ENCODE assay signal across 10 cellular contexts in genomic region chr17:15247891-15248529, GRCh38. TPM values are rescaled to one million over a fixed set of nuclear protein-coding genes. Genes with fewer than 3 reads are reported as not detected.
DNase-seq lines count a peak whose midpoint lies in the region; ATAC-seq and TF ChIP-seq lines count a peak whose summit lies in the region.
"Had no signal": no experiment of that assay in that cellular context is flagged by ENCODE, and none has a peak within 500 bp of the region (broad histone marks: within the 10 kb centered on the region; RNA-seq: fewer than 3 reads in every experiment).

No MANE protein-coding gene starts in this region.

- peaks cover 69% of the 10 kb centered on the region for H3K4me1 ChIP-seq in psoas muscle
- peaks cover 42% of the 10 kb centered on the region for H3K4me1 ChIP-seq in upper lobe of right lung

- H3K4me3 ChIP-seq in epithelial cell of proximal tubule (ENCODE audit: low read depth, low read length) (no peak overlapping the region), psoas muscle (peak overlapping the region; percentile 2), upper lobe of right lung (no peak overlapping the region)
- H3K4me3 ChIP-seq: lung had no signal

- H3K9me3 ChIP-seq in psoas muscle (peaks cover 3% of the 10 kb centered on the region), upper lobe of right lung (no peaks in the 10 kb centered on the region)

- in situ Hi-C loops in GM13977 (cut with MboI; ENCODE audit: low pct_unique_long_range_greater_than_20kb, low sequenced_read_pairs, unreplicated experiment), result no loop called here

- DNase-seq in GM13977 (ENCODE audit: low spot score) (no peak), RPMI7951 (ENCODE audit: low read depth) (peak; percentile 39), epithelial cell of proximal tubule (ENCODE audit: low read depth) (no peak), psoas muscle (no peak), cerebellar nuclear complex (lab: John Stamatoyannopoulos, UW) (no peak), upper lobe of right lung (no peak), NCI-H748 treated with DMSO at 0.1 percent for 48 hours (lab: John Stamatoyannopoulos, UW) (no peak), OCI-M1 (lab: John Stamatoyannopoulos, UW) (no peak)
- DNase-seq: activated CD4-positive, alpha-beta T cell treated with anti-CD3 and anti-CD28 coated beads, Interleukin-2, amount 50 U/mL, for 1 hour had no signal

- WGBS in psoas muscle, 3 donors, result 88 to 95% (median 93%) methylated on average over 8 of the region's 8 CpGs

- TF ChIP-seq CTCF in GM13977 (IDR thresholded peaks at IDR 0.05; ENCODE audit: extremely low read depth, insufficient read depth, missing control alignments) (peak; percentile 3), epithelial cell of proximal tubule (conservative IDR thresholded peaks at IDR 0.05; ENCODE audit: low read depth, low read length) (peak; percentile 62), psoas muscle (IDR thresholded peaks at IDR 0.05) (peak; percentile 38), upper lobe of right lung (IDR thresholded peaks at IDR 0.05) (no peak)

- H3K27ac ChIP-seq in psoas muscle (peak overlapping the region; percentile 55), upper lobe of right lung (no peak overlapping the region)

- ATAC-seq in psoas muscle (peak; percentile 16 to 34 (median 24)), upper lobe of right lung (no peak)

- H3K27me3 ChIP-seq in psoas muscle (ENCODE audit: insufficient read depth in 3 of 3, low read length in 2 of 3) (no peaks in the 10 kb centered on the region), upper lobe of right lung (no peaks in the 10 kb centered on the region)

- intact Hi-C loops in psoas muscle (cut with DNase I) (no loop called here), upper lobe of right lung (cut with DNase I) (no loop called here)

- H3K36me3 ChIP-seq in psoas muscle (ENCODE audit: insufficient read depth in 1 of 2, low read depth in 1 of 2) (peaks cover 14 to 66% of the 10 kb centered on the region in 2 donors), upper lobe of right lung (peaks cover 40% of the 10 kb centered on the region)

RNA-seq across cellular contexts. Expression of gene PMP22, which starts 17.1 kb away (rescaled TPM):
- 62.1 and 64.6 TPM in 2 replicates for total RNA-seq in RPMI7951 (2014; rRNA removed; shearing (Covaris generic))
- total RNA-seq in epithelial cell of proximal tubule (8.6 and 12.7 TPM in 2 replicates), psoas muscle (100 to 1,000 TPM in 2 of 4 donors, 10 to 100 TPM in 2; 39.3 to 317 (median 143) TPM), upper lobe of right lung (157 TPM)
- 100 to 1,000 TPM in 2 of 3 donors, 10 to 100 TPM in 1; 50.4 to 269 (median 195) TPM for polyA plus RNA-seq in psoas muscle
